9 cellular contexts compared by ENCODE assay signal in the genomic region with DNA sequence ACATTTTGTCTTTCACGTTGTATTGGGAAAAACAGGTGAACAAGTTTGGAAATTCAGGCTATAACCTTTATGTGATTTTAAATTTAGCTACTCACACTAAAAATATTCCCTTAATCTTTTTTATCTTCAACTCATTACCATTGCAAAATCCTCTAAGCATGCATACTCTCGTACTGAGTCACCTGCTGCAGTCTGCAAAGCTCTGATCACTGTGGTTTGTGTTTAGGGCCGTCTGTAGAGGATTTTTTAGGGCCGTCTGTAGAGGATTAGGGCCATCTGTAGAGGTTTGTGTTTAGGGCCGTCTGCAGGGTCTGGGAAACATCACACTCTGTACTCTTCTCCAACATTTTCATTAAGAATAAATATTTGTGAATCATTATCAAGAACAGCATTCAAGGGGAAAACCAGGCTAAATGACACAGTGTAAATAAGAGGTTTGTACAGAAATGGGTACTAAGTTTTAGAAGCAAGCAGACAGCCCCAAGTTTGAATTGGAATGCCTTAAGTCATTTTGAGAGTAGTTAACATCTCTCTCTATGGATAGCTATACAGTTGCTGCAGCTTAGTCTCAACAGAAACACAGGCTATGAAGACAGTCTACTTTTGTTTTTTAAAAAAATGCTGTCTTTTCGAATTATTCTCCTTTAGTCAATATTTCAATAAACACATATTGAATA.
DNase-seq lines count a peak whose midpoint lies in the region; ATAC-seq and TF ChIP-seq lines count a peak whose summit lies in the region.
"Had no signal": no experiment of that assay in that cellular context is flagged by ENCODE, and none has a peak within 500 bp of the region (broad histone marks: within the 10 kb centered on the region; RNA-seq: fewer than 3 reads in every experiment).

No MANE protein-coding gene starts in this region.

- no peak for TF ChIP-seq POLR2A in adrenal gland (IDR thresholded peaks at IDR 0.05)

- no peaks in the 10 kb centered on the region for H3K36me3 Mint-ChIP-seq in mesothelial cell of epicardium
- H3K36me3 Mint-ChIP-seq in naive thymus-derived CD4-positive, alpha-beta T cell, result no peaks in the 10 kb centered on the region

- no peak overlapping the region for H3K4me3 Mint-ChIP-seq in mesothelial cell of epicardium
- no peak overlapping the region for H3K4me3 Mint-ChIP-seq in naive thymus-derived CD4-positive, alpha-beta T cell

- WGBS in adrenal gland, 4 donors, result 20 to 28% (median 24%) methylated on average over 6 of the region's 6 CpGs
- WGBS in psoas muscle, 3 donors, result 24 to 30% (median 27%) methylated on average over 6 of the region's 6 CpGs

- no peak for TF ChIP-seq CTCF in adrenal gland (IDR thresholded peaks at IDR 0.05)
- TF ChIP-seq CTCF in mesothelial cell of epicardium (IDR thresholded peaks at IDR 0.05; ENCODE audit: unreplicated experiment), result no peak
- no peak for TF ChIP-seq CTCF in psoas muscle (IDR thresholded peaks at IDR 0.05)

- peaks cover 44% of the 10 kb centered on the region for H3K4me1 Mint-ChIP-seq in mesothelial cell of epicardium
- H3K4me1 Mint-ChIP-seq in naive thymus-derived CD4-positive, alpha-beta T cell, result peaks cover 0 to 1% (median 0%) of the 10 kb centered on the region in 7 donors

- POLR2A ChIA-PET in naive thymus-derived CD4-positive, alpha-beta T cell (lab: Charles Lee), result no interaction called here

- H3K4me3 ChIP-seq in adrenal gland (peak overlapping the region in 1 of 4 donors; percentile 8), psoas muscle (no peak overlapping the region)
- no peak overlapping the region for H3K4me3 ChIP-seq in naive thymus-derived CD4-positive, alpha-beta T cell (ENCODE audit: low read length)

- no peaks in the 10 kb centered on the region for H3K27me3 ChIP-seq in adrenal gland
- no peaks in the 10 kb centered on the region for H3K27me3 ChIP-seq in naive thymus-derived CD4-positive, alpha-beta T cell (ENCODE audit: control insufficient read depth in 2 of 2, insufficient read depth in 2 of 2, low read length in 2 of 2)
- H3K27me3 ChIP-seq in psoas muscle (ENCODE audit: insufficient read depth in 3 of 3, low read length in 2 of 3), result no peaks in the 10 kb centered on the region

- no peaks in the 10 kb centered on the region for H3K9me3 ChIP-seq in adrenal gland (replicated peaks in 1 of 3)
- no peaks in the 10 kb centered on the region for H3K9me3 ChIP-seq in naive thymus-derived CD4-positive, alpha-beta T cell (ENCODE audit: control insufficient read depth in 2 of 3, low read length in 3 of 3)
- no peaks in the 10 kb centered on the region for H3K9me3 ChIP-seq in psoas muscle

- H3K27ac Mint-ChIP-seq in mesothelial cell of epicardium, result peak overlapping the region; percentile 78
- H3K27ac Mint-ChIP-seq in naive thymus-derived CD4-positive, alpha-beta T cell, result no peak overlapping the region

- CTCF ChIA-PET in naive thymus-derived CD4-positive, alpha-beta T cell (lab: Charles Lee), result no interaction called here

- intact Hi-C loops in adrenal gland (cut with DNase I) (no loop called here), psoas muscle (cut with DNase I) (no loop called here)
- intact Hi-C loops in naive thymus-derived CD4-positive, alpha-beta T cell (cut with micrococcal nuclease), result no loop called here

- H3K9me3 Mint-ChIP-seq in mesothelial cell of epicardium, result no peaks in the 10 kb centered on the region
- no peaks in the 10 kb centered on the region for H3K9me3 Mint-ChIP-seq in naive thymus-derived CD4-positive, alpha-beta T cell

- no peaks in the 10 kb centered on the region for H3K27me3 Mint-ChIP-seq in mesothelial cell of epicardium (ENCODE audit: low read depth)
- peaks cover 5 to 14% (median 9%) of the 10 kb centered on the region in 5 donors for H3K27me3 Mint-ChIP-seq in naive thymus-derived CD4-positive, alpha-beta T cell

- ATAC-seq in HG03095 (IDR thresholded peaks at IDR 0.05; ENCODE audit: unreplicated experiment) (peak; percentile 48), psoas muscle (no peak), GM19467 (IDR thresholded peaks at IDR 0.05; ENCODE audit: unreplicated experiment) (no peak)
- no peak for ATAC-seq in naive thymus-derived CD4-positive, alpha-beta T cell

- H3K27ac ChIP-seq in adrenal gland (no peak overlapping the region), psoas muscle (no peak overlapping the region)
- H3K27ac ChIP-seq in naive thymus-derived CD4-positive, alpha-beta T cell (ENCODE audit: low read depth, low read length), result no peak overlapping the region

- DNase-seq in GM03348 (ENCODE audit: low spot score) (peak; percentile 75), adrenal gland (peak in 4 of 7 donors; percentile 9 to 36 (median 21)), mesothelial cell of epicardium (ENCODE audit: low spot score in 2 of 2, unreplicated experiment in 2 of 2) (no peak), psoas muscle (no peak), cerebellar nuclear complex (lab: John Stamatoyannopoulos, UW) (no peak)
- DNase-seq in naive thymus-derived CD4-positive, alpha-beta T cell, result no peak
- DNase-seq: foreskin melanocyte had no signal

- H3K4me1 ChIP-seq in adrenal gland (replicated peaks in 1 of 2) (peaks cover 0 to 6% of the 10 kb centered on the region in 2 donors), psoas muscle (no peaks in the 10 kb centered on the region)
- no peaks in the 10 kb centered on the region for H3K4me1 ChIP-seq in naive thymus-derived CD4-positive, alpha-beta T cell (ENCODE audit: control insufficient read depth in 2 of 2, insufficient read depth in 2 of 2, low read length in 2 of 2)

- H3K36me3 ChIP-seq in adrenal gland (replicated peaks in 1 of 2) (no peaks in the 10 kb centered on the region), psoas muscle (ENCODE audit: insufficient read depth in 1 of 2, low read depth in 1 of 2) (no peaks in the 10 kb centered on the region)
- H3K36me3 ChIP-seq in naive thymus-derived CD4-positive, alpha-beta T cell (ENCODE audit: control insufficient read depth in 2 of 3, insufficient read depth in 3 of 3, low read length in 3 of 3), result no peaks in the 10 kb centered on the region

Comparison
In these comparisons a context has a peak if more than half of its experiments do, and no peak if none do; other contexts are left out.
1. DNase-seq: peak in GM03348 (single experiment) and adrenal gland (4 of 7); none in mesothelial cell of epicardium (0 of 2), naive thymus-derived CD4-positive, alpha-beta T cell (0 of 9), psoas muscle (0 of 2) and cerebellar nuclear complex (0 of 2).